In the genomic region with DNA sequence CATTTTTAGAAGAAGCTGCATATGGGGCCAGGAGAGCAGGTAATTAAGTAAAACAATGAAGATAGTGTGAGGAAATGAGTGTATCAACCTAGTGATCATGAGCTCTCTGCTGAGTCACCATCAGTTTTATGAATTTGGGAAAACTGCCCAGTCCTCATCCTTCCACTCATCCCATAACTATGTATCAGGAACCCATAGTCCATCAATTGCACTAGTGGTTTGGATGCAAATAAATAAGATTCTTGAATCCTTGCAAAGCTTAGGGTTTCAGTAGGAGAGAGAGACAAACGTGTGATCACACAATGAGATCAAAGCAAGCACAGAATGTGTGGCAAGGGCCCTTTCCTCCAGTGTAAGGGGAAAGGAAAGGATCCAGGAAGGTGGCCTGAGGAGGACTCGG, we compare ENCODE assay signal across 13 cellular contexts.
DNase-seq lines count a peak whose midpoint lies in the region; ATAC-seq and TF ChIP-seq lines count a peak whose summit lies in the region.
"Had no signal": no experiment of that assay in that cellular context is flagged by ENCODE, and none has a peak within 500 bp of the region (broad histone marks: within the 10 kb centered on the region; RNA-seq: fewer than 3 reads in every experiment).

No MANE protein-coding gene starts in this region.

- no peaks in the 10 kb centered on the region for H3K27me3 ChIP-seq in uterus
- H3K27me3 ChIP-seq: BE2C had no signal

- intact Hi-C loops in Right ventricle myocardium superior (cut with DNase I) (no loop called here), uterus (cut with DNase I; ENCODE audit: low total_unique reads) (no loop called here)

- H3K4me3 ChIP-seq in HFF-Myc (replicated peaks; ENCODE audit: low read depth, low read length): no peak overlapping the region
- H3K4me3 ChIP-seq in uterus: no peak overlapping the region
- H3K4me3 ChIP-seq: lower lobe of right lung had no signal

- TF ChIP-seq CTCF in HFF-Myc (IDR thresholded peaks at IDR 0.05; ENCODE audit: low read depth, low read length, missing control alignments) (no peak), VCaP (conservative IDR thresholded peaks at IDR 0.05) (no peak), uterus (IDR thresholded peaks at IDR 0.05) (no peak)

- H3K4me1 ChIP-seq in uterus: no peaks in the 10 kb centered on the region
- H3K4me1 ChIP-seq: BE2C had no signal

- H3K27ac ChIP-seq in VCaP: peak overlapping the region; percentile 96
- no peak overlapping the region for H3K27ac ChIP-seq in uterus
- H3K27ac ChIP-seq: lower lobe of right lung had no signal

- ATAC-seq in Right ventricle myocardium superior (ENCODE audit: poor library complexity): no peak
- ATAC-seq: lower lobe of right lung had no signal

- H3K9me3 ChIP-seq in uterus: no peaks in the 10 kb centered on the region
- H3K9me3 ChIP-seq: BE2C, lower lobe of right lung had no signal

- TF ChIP-seq POLR2A in uterus (IDR thresholded peaks at IDR 0.05): no peak

- DNase-seq in 8988T: peak; percentile 26
- peak; percentile 87 for DNase-seq in HFF-Myc (ENCODE audit: extremely low read depth, low read depth)
- DNase-seq in fibroblast of the conjunctiva (ENCODE audit: low read depth): peak; percentile 84
- no peak for DNase-seq in Right ventricle myocardium superior
- DNase-seq in activated CD4-positive, alpha-beta T cell treated with anti-CD3 and anti-CD28 coated beads, Interleukin-2, amount 50 U/mL, for 4 hours: no peak
- no peak for DNase-seq in uterus
- DNase-seq in NCI-H510A (lab: John Stamatoyannopoulos, UW): no peak
- DNase-seq: amygdala, BE2C, lower lobe of right lung, NCI-H1092 treated with DMSO at 0.1 percent for 48 hours, NCI-H774 had no signal

- H3K36me3 ChIP-seq in uterus: no peaks in the 10 kb centered on the region
- H3K36me3 ChIP-seq: BE2C, lower lobe of right lung had no signal

Comparison
In these comparisons a context has a peak if more than half of its experiments do, and no peak if none do; other contexts are left out.
1. DNase-seq: peak in 8988T (single experiment), HFF-Myc (single experiment) and fibroblast of the conjunctiva (single experiment); none in Right ventricle myocardium superior (single experiment), activated CD4-positive, alpha-beta T cell treated with anti-CD3 and anti-CD28 coated beads, Interleukin-2, amount 50 U/mL, for 4 hours (0 of 2), uterus (0 of 2) and NCI-H510A (single experiment).